In genomic region chr1:246569248-246570238, GRCh38 we compare ENCODE assay signal across 8 cellular contexts. TPM values are rescaled to one million over a fixed set of nuclear protein-coding genes. Genes with fewer than 3 reads are reported as not detected.
DNase-seq lines count a peak whose midpoint lies in the region; FAIRE-seq and TF ChIP-seq lines count a peak whose summit lies in the region.

No MANE protein-coding gene starts in this region.

- TF ChIP-seq EP300 in sigmoid colon (IDR thresholded peaks at IDR 0.05) = no peak

- H3K36me3 ChIP-seq in sigmoid colon = no peaks in the 10 kb centered on the region

- H3K4me1 ChIP-seq in sigmoid colon = peaks cover 0 to 69% (median 48%) of the 10 kb centered on the region in 4 donors

- peak overlapping the region; percentile 10 to 99 (median 98) for H3K27ac ChIP-seq in sigmoid colon

- intact Hi-C loops in dendritic cell treated with granulocyte-macrophage colony-stimulating factor and Interleukin-4, amounts not matched to agents 40 ng/mL and 50 ng/mL, for 4 days (cut with micrococcal nuclease) = loop anchor here (5.0 to 10.0 kb wide), 3 partner anchors 38 to 185 kb away; no protein-coding TSS in a partner anchor
- intact Hi-C loops in sigmoid colon (cut with DNase I) = loop anchor here (5.0 to 10.0 kb wide), 4 partner anchors 63 to 535 kb away; partner anchors contain the start of gene ZNF669

- WGBS in sigmoid colon, 2 donors = 9 to 21% methylated on average over 8 of the region's 8 CpGs

- peaks cover 16% of the 10 kb centered on the region for H3K36me3 Mint-ChIP-seq in dendritic cell treated with granulocyte-macrophage colony-stimulating factor and Interleukin-4, amounts not matched to agents 40 ng/mL and 50 ng/mL, for 4 days (ENCODE audit: low read depth)

- peak; percentile 65 for DNase-seq in HCEC 1CT
- peak; percentile 29 for DNase-seq in RCC 7860 (ENCODE audit: low spot score)
- no peak for DNase-seq in sigmoid colon
- DNase-seq in NCI-H2227 (lab: John Stamatoyannopoulos, UW; ENCODE audit: unreplicated experiment) = no peak
- DNase-seq in mucosa of gallbladder (ENCODE audit: low spot score) = no peak
- DNase-seq in DMS 273 treated with DMSO at 0.1 percent for 48 hours (lab: John Stamatoyannopoulos, UW) = no peak
- DNase-seq in SIG-M5 treated with dmso at 0.1 percent for 504 hours (lab: John Stamatoyannopoulos, UW; ENCODE audit: unreplicated experiment) = no peak

- peaks cover 39% of the 10 kb centered on the region for H3K4me1 Mint-ChIP-seq in dendritic cell treated with granulocyte-macrophage colony-stimulating factor and Interleukin-4, amounts not matched to agents 40 ng/mL and 50 ng/mL, for 4 days (ENCODE audit: low read depth)

- no peaks in the 10 kb centered on the region for H3K9me3 Mint-ChIP-seq in dendritic cell treated with granulocyte-macrophage colony-stimulating factor and Interleukin-4, amounts not matched to agents 40 ng/mL and 50 ng/mL, for 4 days

- H3K4me3 ChIP-seq in sigmoid colon = no peak overlapping the region

- H3K27ac Mint-ChIP-seq in dendritic cell treated with granulocyte-macrophage colony-stimulating factor and Interleukin-4, amounts not matched to agents 40 ng/mL and 50 ng/mL, for 4 days = peak overlapping the region; percentile 82

- H3K27me3 ChIP-seq in sigmoid colon = no peaks in the 10 kb centered on the region

- H3K9me3 ChIP-seq in sigmoid colon = no peaks in the 10 kb centered on the region

- no peak for TF ChIP-seq POLR2A in sigmoid colon (IDR thresholded peaks at IDR 0.05)

- no peak for FAIRE-seq in RCC 7860 (lab: Jason Lieb, UNC)

- H3K4me3 Mint-ChIP-seq in dendritic cell treated with granulocyte-macrophage colony-stimulating factor and Interleukin-4, amounts not matched to agents 40 ng/mL and 50 ng/mL, for 4 days = peak overlapping the region; percentile 43

- TF ChIP-seq CTCF in sigmoid colon (IDR thresholded peaks at IDR 0.05) = no peak

- H3K27me3 Mint-ChIP-seq in dendritic cell treated with granulocyte-macrophage colony-stimulating factor and Interleukin-4, amounts not matched to agents 40 ng/mL and 50 ng/mL, for 4 days = no peaks in the 10 kb centered on the region

RNA-seq across cellular contexts. Expression of gene CNST, which starts 3.3 kb away (rescaled TPM):
- total RNA-seq in sigmoid colon (10 to 100 TPM; 26.0 to 39.2 (median 31.9) TPM), mucosa of gallbladder (29.6 TPM)
- 10 to 100 TPM in 2 of 3 donors, 1 to 10 TPM in 1; 9.0 to 15.3 (median 15.1) TPM for polyA plus RNA-seq in sigmoid colon

RNA-seq across cellular contexts. Expression of gene TFB2M, which starts 3.5 kb away (rescaled TPM):
- total RNA-seq in sigmoid colon (10 to 100 TPM in 3 of 4 donors, 1 to 10 TPM in 1; 4.7 to 13.9 (median 12.6) TPM), mucosa of gallbladder (10.5 TPM)
- polyA plus RNA-seq in sigmoid colon = 10 to 100 TPM; 10.1 to 18.5 (median 15.0) TPM

Comparison
In these comparisons a context has a peak if more than half of its experiments do, and no peak if none do; other contexts are left out.
1. DNase-seq: peak in HCEC 1CT (single experiment) and RCC 7860 (single experiment); none in sigmoid colon (single experiment), NCI-H2227 (single experiment), mucosa of gallbladder (single experiment), DMS 273 treated with DMSO at 0.1 percent for 48 hours (single experiment) and SIG-M5 treated with dmso at 0.1 percent for 504 hours (single experiment).